In the genomic region with DNA sequence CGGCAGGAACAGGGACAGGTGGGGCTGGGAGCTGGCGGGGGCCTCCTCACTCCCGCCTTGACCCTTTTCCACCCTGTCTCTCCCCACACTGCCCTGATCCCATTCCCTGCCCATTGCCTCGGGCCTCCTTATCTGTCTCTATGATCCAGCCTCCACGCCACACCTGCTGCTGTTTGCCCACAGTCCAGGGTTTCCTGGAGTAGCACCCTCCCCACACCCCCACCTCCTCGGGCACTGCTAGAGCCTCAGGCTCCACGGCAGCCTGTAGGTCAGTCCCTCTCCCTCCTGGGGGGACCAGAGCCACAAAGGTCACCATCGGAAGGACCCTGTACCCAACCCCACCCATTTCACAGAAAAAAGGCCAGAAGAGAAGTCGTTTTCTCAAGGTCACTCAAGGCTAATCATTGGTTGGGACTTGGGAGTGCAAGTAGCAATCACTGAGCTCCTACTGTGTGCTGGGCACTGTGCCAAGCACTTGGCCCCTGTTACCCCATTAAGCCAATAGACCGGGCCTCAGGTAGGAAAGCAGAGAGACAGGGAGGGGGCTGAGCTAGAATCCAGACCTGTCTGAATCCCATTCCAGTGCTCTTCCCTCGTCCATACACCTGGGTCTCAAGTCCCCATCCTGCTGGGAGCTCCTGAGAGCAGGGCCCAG, we compare ENCODE assay signal across 19 cellular contexts.
DNase-seq lines count a peak whose midpoint lies in the region; ATAC-seq and TF ChIP-seq lines count a peak whose summit lies in the region.
"Had no signal": no experiment of that assay in that cellular context is flagged by ENCODE, and none has a peak within 500 bp of the region (broad histone marks: within the 10 kb centered on the region; RNA-seq: fewer than 3 reads in every experiment).

No MANE protein-coding gene starts in this region.

- 63 to 72% (median 67%) methylated on average over 10 to 11 of the region's 11 CpGs for WGBS in spleen, 5 donors
- 75 to 76% methylated on average over 11 of the region's 11 CpGs for WGBS in tibial nerve, 2 donors

- H3K36me3 ChIP-seq in spleen (peaks cover 0 to 14% (median 0%) of the 10 kb centered on the region in 6 donors), tibial nerve (no peaks in the 10 kb centered on the region)

- DNase-seq in NCI-H1417 (lab: John Stamatoyannopoulos, UW) (peak in 2 of 3 experiments; percentile 47 to 73), NCI-H1417 treated with DMSO at 0.1 percent for 48 hours (lab: John Stamatoyannopoulos, UW) (no peak), NCI-H2196 (lab: John Stamatoyannopoulos, UW; ENCODE audit: unreplicated experiment) (peak; percentile 15), endothelial cell (ENCODE audit: low spot score) (no peak), spleen (no peak), tibial nerve (ENCODE audit: low spot score in 2 of 2) (no peak), cerebellum (ENCODE audit: low spot score) (no peak)
- DNase-seq: 8988T, COR-L47, DMS 273 treated with DMSO at 0.1 percent for 48 hours, GDM1, H7, NCI-H1436, NCI-H2029 treated with DMSO at 0.1 percent for 48 hours, NCI-H226, NCI-H524 had no signal

- H3K4me3 Mint-ChIP-seq in endothelial cell (ENCODE audit: unreplicated experiment) = no peak overlapping the region

- H3K27ac ChIP-seq in spleen (peak overlapping the region in 6 of 8 donors; percentile 22 to 75 (median 56)), tibial nerve (no peak overlapping the region)

- no peak overlapping the region for H3K4me3 ChIP-seq in spleen
- no peak overlapping the region for H3K4me3 ChIP-seq in tibial nerve

- peaks cover 22 to 99% (median 74%) of the 10 kb centered on the region in 6 donors for H3K4me1 ChIP-seq in spleen
- peaks cover 0 to 25% (median 10%) of the 10 kb centered on the region in 4 donors for H3K4me1 ChIP-seq in tibial nerve

- no peak for TF ChIP-seq POLR2A in spleen (IDR thresholded peaks at IDR 0.05)
- TF ChIP-seq POLR2A in tibial nerve (IDR thresholded peaks at IDR 0.05) = no peak

- peaks cover 0 to 38% (median 0%) of the 10 kb centered on the region in 7 donors for H3K27me3 ChIP-seq in spleen (replicated peaks in 1 of 7)
- H3K27me3 ChIP-seq in tibial nerve = no peaks in the 10 kb centered on the region

- H3K4me1 Mint-ChIP-seq in endothelial cell (ENCODE audit: unreplicated experiment) = peaks cover 31% of the 10 kb centered on the region

- peaks cover 20% of the 10 kb centered on the region for H3K36me3 Mint-ChIP-seq in endothelial cell (ENCODE audit: low read depth, unreplicated experiment)
- H3K36me3 Mint-ChIP-seq: CD14-positive monocyte had no signal

- intact Hi-C loops in spleen (cut with DNase I; ENCODE audit: low total_unique reads) = no loop called here

- no peak for ATAC-seq in GM19467 (IDR thresholded peaks at IDR 0.05; ENCODE audit: unreplicated experiment)
- ATAC-seq: Right ventricle myocardium inferior had no signal

- no peaks in the 10 kb centered on the region for H3K9me3 Mint-ChIP-seq in endothelial cell (ENCODE audit: unreplicated experiment)
- H3K9me3 Mint-ChIP-seq: CD14-positive monocyte had no signal

- TF ChIP-seq EP300 in tibial nerve (IDR thresholded peaks at IDR 0.05) = no peak

- H3K9me3 ChIP-seq in spleen (no peaks in the 10 kb centered on the region), tibial nerve (no peaks in the 10 kb centered on the region)

- H3K27ac Mint-ChIP-seq in endothelial cell (ENCODE audit: unreplicated experiment) = peak overlapping the region; percentile 13
- H3K27ac Mint-ChIP-seq: CD14-positive monocyte had no signal

- H3K27me3 Mint-ChIP-seq in endothelial cell (ENCODE audit: unreplicated experiment) = peaks cover 16% of the 10 kb centered on the region

- no peak for TF ChIP-seq CTCF in endothelial cell (IDR thresholded peaks at IDR 0.05; ENCODE audit: unreplicated experiment)
- no peak for TF ChIP-seq CTCF in spleen (IDR thresholded peaks at IDR 0.05 in 8 of 11, conservative IDR thresholded peaks at IDR 0.05 in 3 of 11)
- TF ChIP-seq CTCF in tibial nerve (IDR thresholded peaks at IDR 0.05) = no peak

Comparison
In these comparisons a context has a peak if more than half of its experiments do, and no peak if none do; other contexts are left out.
1. DNase-seq: peak in NCI-H1417 (2 of 3) and NCI-H2196 (single experiment); none in NCI-H1417 treated with DMSO at 0.1 percent for 48 hours (single experiment), endothelial cell (single experiment), spleen (single experiment), tibial nerve (0 of 2) and cerebellum (single experiment).
2. H3K27ac ChIP-seq: peak in spleen (6 of 8); none in tibial nerve (0 of 4).